Comparison of ENCODE assay signal across 9 cellular contexts in the genomic region with DNA sequence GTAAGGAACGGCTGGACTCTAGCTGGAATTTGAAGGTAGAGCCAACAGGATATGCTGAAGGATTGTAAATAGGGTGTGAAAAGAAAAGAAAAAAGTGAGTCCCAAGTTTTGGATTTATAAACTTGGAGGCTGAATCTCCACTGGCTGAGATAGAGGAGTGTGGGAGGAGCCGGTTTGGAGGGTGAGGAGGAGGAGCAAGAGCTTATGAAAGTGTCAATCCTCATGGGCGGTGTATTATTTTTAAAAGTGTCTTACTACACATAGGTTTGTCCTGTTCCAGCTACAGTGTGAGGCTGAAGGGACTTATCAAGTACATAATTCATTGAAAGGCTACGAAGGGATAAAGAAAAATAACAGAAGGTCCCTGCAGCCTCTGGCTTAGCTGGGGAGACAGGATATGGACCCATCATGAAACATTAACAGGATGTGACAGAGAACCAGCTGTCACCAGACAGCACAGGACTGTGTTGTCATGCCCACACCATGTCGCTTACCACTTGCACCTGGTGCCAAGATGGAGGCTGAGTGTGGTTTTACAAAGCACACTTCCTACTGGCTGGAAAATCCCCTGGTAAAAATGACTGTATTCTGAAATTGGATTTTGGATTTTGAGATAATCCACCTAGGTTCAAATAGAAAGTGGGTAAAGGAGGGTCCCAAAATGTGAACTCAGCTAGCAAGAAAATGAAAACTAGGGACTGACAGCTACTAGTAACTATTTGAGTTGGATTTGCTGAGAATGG. TPM values are rescaled to one million over a fixed set of nuclear protein-coding genes. Genes with fewer than 3 reads are reported as not detected.
A peak's percentile ranks its signal among the peaks of the same experiment; 100 is the strongest.
DNase-seq lines count a peak whose midpoint lies in the region; ATAC-seq and TF ChIP-seq lines count a peak whose summit lies in the region.
"Had no signal": no experiment of that assay in that cellular context is flagged by ENCODE, and none has a peak within 500 bp of the region (broad histone marks: within the 10 kb centered on the region; RNA-seq: fewer than 3 reads in every experiment).

No MANE protein-coding gene starts in this region.

- H3K27me3 ChIP-seq in stomach: no peaks in the 10 kb centered on the region
- H3K27me3 ChIP-seq: right lobe of liver had no signal

- H3K36me3 ChIP-seq in stomach: no peaks in the 10 kb centered on the region
- H3K36me3 ChIP-seq: right lobe of liver had no signal

- intact Hi-C loops in left cardiac atrium (cut with DNase I) (no loop called here), stomach (cut with DNase I; ENCODE audit: low total_unique reads) (no loop called here)

- CTCF ChIA-PET in T-cell (lab: Charles Lee): interaction anchor here (0.6 to 1.5 kb wide), 6 partner anchors 8 to 66 kb away, joined by 3 to 8 read pairs (median 4); no protein-coding TSS in a partner anchor

- TF ChIP-seq POLR2A in GM19193 (IDR thresholded peaks at IDR 0.05; ENCODE audit: extremely low read depth, insufficient read depth, insufficient read length): peak; percentile 48
- no peak for TF ChIP-seq POLR2A in stomach (IDR thresholded peaks at IDR 0.05)

- H3K4me3 ChIP-seq in stomach: no peak overlapping the region
- H3K4me3 ChIP-seq: right lobe of liver had no signal

- POLR2A ChIA-PET in T-cell (lab: Charles Lee): interaction anchor here (0.6 to 1.2 kb wide), 4 partner anchors 10 to 104 kb away, joined by 3 to 6 read pairs (median 4); no protein-coding TSS in a partner anchor

- 71 to 81% (median 78%) methylated on average over 5 of the region's 5 CpGs for WGBS in stomach, 5 donors

- no peak for TF ChIP-seq EP300 in stomach (IDR thresholded peaks at IDR 0.05)

- no peak for TF ChIP-seq CTCF in stomach (IDR thresholded peaks at IDR 0.05)

- H3K36me3 Mint-ChIP-seq in T-cell: peaks cover 6% of the 10 kb centered on the region

- peak; percentile 85 for ATAC-seq in HG03139 (IDR thresholded peaks at IDR 0.05; ENCODE audit: unreplicated experiment)
- ATAC-seq in T-cell (replicated peaks in 1 of 4): peak; percentile 63 to 83 (median 68)
- ATAC-seq in left lobe of liver: peak; percentile 9
- ATAC-seq in left cardiac atrium: no peak

- no peaks in the 10 kb centered on the region for H3K9me3 Mint-ChIP-seq in T-cell

- H3K4me1 Mint-ChIP-seq in T-cell: peaks cover 56 to 60% (median 59%) of the 10 kb centered on the region in 3 donors

- peak overlapping the region in 1 of 5 donors; percentile 14 for H3K27ac ChIP-seq in stomach
- H3K27ac ChIP-seq: right lobe of liver had no signal

- peaks cover 0 to 23% (median 11%) of the 10 kb centered on the region in 4 donors for H3K4me1 ChIP-seq in stomach

- peak overlapping the region; percentile 71 to 84 for H3K27ac Mint-ChIP-seq in T-cell

- H3K9me3 ChIP-seq in stomach: no peaks in the 10 kb centered on the region
- H3K9me3 ChIP-seq: right lobe of liver had no signal

- peak overlapping the region in 2 of 3 donors; percentile 15 to 55 for H3K4me3 Mint-ChIP-seq in T-cell

- H3K27me3 Mint-ChIP-seq in T-cell: no peaks in the 10 kb centered on the region

- peak; percentile 40 for DNase-seq in CD1c-positive myeloid dendritic cell (ENCODE audit: extremely low spot score)
- peak in 31 of 34 experiments; percentile 16 to 61 (median 37) for DNase-seq in T-cell
- no peak for DNase-seq in left lobe of liver (ENCODE audit: low spot score)
- no peak for DNase-seq in HK-2 (ENCODE audit: unreplicated experiment)
- DNase-seq in left cardiac atrium: no peak
- DNase-seq in stomach: no peak
- DNase-seq: right lobe of liver had no signal

RNA-seq across cellular contexts. Expression of a gene that starts 2.5 kb away (rescaled TPM):
- total RNA-seq in T-cell: 1 to 10 TPM; 4.6 to 7.5 (median 6.3) TPM
- 6.2 TPM for total RNA-seq in left lobe of liver
- 1 to 10 TPM; 1.1 to 1.3 TPM for total RNA-seq in left cardiac atrium
- 10 to 100 TPM in 1 of 5 donors, 1 to 10 TPM in 4; 2.2 to 21.7 (median 5.5) TPM for total RNA-seq in stomach
- polyA plus RNA-seq in stomach: 1 to 10 TPM; 2.6 to 7.3 (median 2.6) TPM

Comparison
In these comparisons a context has a peak if more than half of its experiments do, and no peak if none do; other contexts are left out.
1. DNase-seq: peak in CD1c-positive myeloid dendritic cell (single experiment) and T-cell (31 of 34); none in left lobe of liver (single experiment), HK-2 (single experiment), left cardiac atrium (single experiment) and stomach (single experiment).
2. ATAC-seq: peak in HG03139 (single experiment), T-cell (4 of 4) and left lobe of liver (single experiment); none in left cardiac atrium (0 of 2).